In genomic region chr19:13880059-13880672, GRCh38 we compare ENCODE assay signal across 8 cellular contexts. TPM values are rescaled to one million over a fixed set of nuclear protein-coding genes. Genes with fewer than 3 reads are reported as not detected.
DNase-seq lines count a peak whose midpoint lies in the region; ATAC-seq and TF ChIP-seq lines count a peak whose summit lies in the region.

No MANE protein-coding gene starts in this region.

- peak; percentile 94 for ATAC-seq in HG02885 (IDR thresholded peaks at IDR 0.05; ENCODE audit: poor library complexity, unreplicated experiment)
- peak; percentile 97 for ATAC-seq in T-helper 17 cell

- H3K9me3 ChIP-seq in T-helper 17 cell (ENCODE audit: control insufficient read depth, low read length, poor library complexity, severe bottlenecking) (no peaks in the 10 kb centered on the region), right atrium auricular region (no peaks in the 10 kb centered on the region), vagina (no peaks in the 10 kb centered on the region)

- H3K36me3 ChIP-seq in right atrium auricular region: no peaks in the 10 kb centered on the region
- no peaks in the 10 kb centered on the region for H3K36me3 ChIP-seq in vagina

- peak overlapping the region; percentile 87 for H3K27ac Mint-ChIP-seq in T-helper 17 cell

- no peaks in the 10 kb centered on the region for H3K27me3 Mint-ChIP-seq in T-helper 17 cell

- DNase-seq in GM13977 (ENCODE audit: low spot score) (peak; percentile 97), NCI-H1694 treated with DMSO at 0.1 percent for 48 hours (lab: John Stamatoyannopoulos, UW) (peak; percentile 82), T-helper 17 cell (peak; percentile 95 to 99 (median 95)), anterior cingulate cortex (lab: John Stamatoyannopoulos, UW) (peak; percentile 47 to 98 (median 93)), right atrium auricular region (ENCODE audit: low spot score) (peak; percentile 99), putamen (ENCODE audit: low spot score) (peak; percentile 92), vagina (ENCODE audit: extremely low spot score in 2 of 2) (peak in 1 of 2 donors; percentile 97)

- no peaks in the 10 kb centered on the region for H3K27me3 ChIP-seq in right atrium auricular region
- H3K27me3 ChIP-seq in vagina: no peaks in the 10 kb centered on the region

- in situ Hi-C loops in GM13977 (cut with MboI; ENCODE audit: low pct_unique_long_range_greater_than_20kb, low sequenced_read_pairs, unreplicated experiment): loop anchor here (5.0 kb wide), 1 partner anchor 167 kb away; no protein-coding TSS in a partner anchor

- H3K4me1 ChIP-seq in right atrium auricular region (peaks cover 0 to 22% of the 10 kb centered on the region in 2 donors), vagina (peaks cover 53% of the 10 kb centered on the region)

- peaks cover 22% of the 10 kb centered on the region for H3K4me1 Mint-ChIP-seq in T-helper 17 cell

- peak; percentile 94 for TF ChIP-seq CTCF in GM13977 (IDR thresholded peaks at IDR 0.05; ENCODE audit: extremely low read depth, insufficient read depth, missing control alignments)
- peak; percentile 98 to 100 for TF ChIP-seq CTCF in right atrium auricular region (IDR thresholded peaks at IDR 0.05)
- TF ChIP-seq CTCF in vagina (IDR thresholded peaks at IDR 0.05): peak; percentile 97 to 100 (median 100)

- H3K27ac ChIP-seq in right atrium auricular region (peak overlapping the region; percentile 63 to 82), vagina (peak overlapping the region; percentile 83)

- peak overlapping the region; percentile 68 for H3K4me3 Mint-ChIP-seq in T-helper 17 cell

- peak overlapping the region in 1 of 2 donors; percentile 35 for H3K4me3 ChIP-seq in right atrium auricular region
- peak overlapping the region; percentile 11 to 36 for H3K4me3 ChIP-seq in vagina

- intact Hi-C loops in vagina (cut with DNase I): loop anchor here (2.0 kb wide), 1 partner anchor 195 kb away; no protein-coding TSS in a partner anchor

- TF ChIP-seq POLR2A in vagina (IDR thresholded peaks at IDR 0.05): no peak

- no peaks in the 10 kb centered on the region for H3K36me3 Mint-ChIP-seq in T-helper 17 cell (ENCODE audit: low read depth)

RNA-seq across cellular contexts. Expression of gene NANOS3, which starts 3.2 kb away (rescaled TPM):
- total RNA-seq in T-helper 17 cell (1 to 10 TPM in 1 of 2 donors, under 1 TPM in 1; 0.60 to 2.6 TPM), right atrium auricular region (not detected), vagina (not detected)

RNA-seq across cellular contexts. Expression of gene BRME1, which starts 25.8 kb away (rescaled TPM):
- 1 to 10 TPM in 1 of 2 donors, under 1 TPM in 1; 0.82 to 1.7 TPM for total RNA-seq in T-helper 17 cell
- total RNA-seq in right atrium auricular region: under 1 TPM; 0.28 to 0.70 TPM
- total RNA-seq in vagina: 12.0 TPM

RNA-seq across cellular contexts. Expression of gene CC2D1A, which starts 25.8 kb away (rescaled TPM):
- total RNA-seq in T-helper 17 cell: 10 to 100 TPM; 22.5 to 24.4 TPM
- total RNA-seq in right atrium auricular region: 10 to 100 TPM; 16.1 to 22.6 TPM
- total RNA-seq in vagina: 44.4 TPM

RNA-seq across cellular contexts. Expression of gene PODNL1, which starts 58.1 kb away (rescaled TPM):
- total RNA-seq in T-helper 17 cell: under 1 TPM in 1 of 2 donors, not detected in 1; 0.31 TPM
- 1 to 10 TPM in 1 of 2 donors, under 1 TPM in 1; 0.47 to 1.1 TPM for total RNA-seq in right atrium auricular region
- 5.2 TPM for total RNA-seq in vagina
